Comparison of ENCODE assay signal across 2 cellular contexts in genomic region chr7:92725161-92725925, GRCh38.
TF ChIP-seq lines count a peak whose summit lies in the region.

No MANE protein-coding gene starts in this region.

TF ChIP-seq in SK-N-SH, 30 proteins besides CTCF, POLR2A, EP300 and RAD21 (continued from another document):
- TF ChIP-seq GATA2 (CRISPR knock-in tag; IDR thresholded peaks at IDR 0.05) (no peak), TEAD4 (IDR thresholded peaks at IDR 0.05; ENCODE audit: borderline replicate concordance, insufficient read depth) (no peak)

TF ChIP-seq in SK-N-SH treated with all-trans-retinoic acid at 6 μM for 48 hours, 23 proteins besides CTCF, POLR2A, EP300 and RAD21 (continued from another document):
- TF ChIP-seq PATZ1 (CRISPR knock-in tag; IDR thresholded peaks at IDR 0.05; ENCODE audit: borderline replicate concordance) (no peak), TOX (CRISPR knock-in tag; IDR thresholded peaks at IDR 0.05; ENCODE audit: borderline replicate concordance) (no peak)
